In genomic region chrY:7433817-7434532, GRCh38 we compare ENCODE assay signal across 26 cellular contexts.
DNase-seq lines count a peak whose midpoint lies in the region; ATAC-seq lines count a peak whose summit lies in the region.
"Had no signal": no experiment of that assay in that cellular context is flagged by ENCODE, and none has a peak within 500 bp of the region (broad histone marks: within the 10 kb centered on the region; RNA-seq: fewer than 3 reads in every experiment).

No MANE protein-coding gene starts in this region.

- H3K36me3 ChIP-seq in mesendoderm (ENCODE audit: control insufficient read depth, insufficient read depth, low read length): no peaks in the 10 kb centered on the region
- H3K36me3 ChIP-seq: heart right ventricle, stomach had no signal

- no peak overlapping the region for H3K4me2 ChIP-seq in mesendoderm (ENCODE audit: low read length)

- no peak overlapping the region for H2BK15ac ChIP-seq in mesendoderm (replicated peaks; ENCODE audit: low read depth)

- no peak overlapping the region for H4K8ac ChIP-seq in mesendoderm (ENCODE audit: low read depth, low read length)

- H3K23ac ChIP-seq in mesendoderm (ENCODE audit: low read length): no peak overlapping the region

- H2BK5ac ChIP-seq in mesendoderm (ENCODE audit: low read length): no peak overlapping the region

- no peak overlapping the region for H3K18ac ChIP-seq in mesendoderm (ENCODE audit: low read length)

- no peaks in the 10 kb centered on the region for H3K4me1 ChIP-seq in mesendoderm (ENCODE audit: control insufficient read depth, low read depth, low read length)
- H3K4me1 ChIP-seq: heart right ventricle, stomach had no signal

- H3K27ac Mint-ChIP-seq in activated T-cell treated with anti-CD3 and anti-CD28 coated beads, Interleukin-2, amount 50 U/mL, for 72 hours: no peak overlapping the region
- no peak overlapping the region for H3K27ac Mint-ChIP-seq in activated T-helper 2 cell treated with anti-CD3 and anti-CD28 coated beads, Interferon-gamma antibody, Interleukin-2, Interleukin-4, amounts not matched to agents 10 μg/mL and 5 μg/mL and 100 μg/mL, durations not matched to agents 14 hours and 24 hours and 36 hours
- H3K27ac Mint-ChIP-seq: activated CD4-positive, alpha-beta T cell treated with anti-CD3 and anti-CD28 coated beads for 36 hours; CD4-positive, alpha-beta T cell; naive thymus-derived CD4-positive, alpha-beta T cell had no signal

- no peak overlapping the region for H3K4ac ChIP-seq in mesendoderm (ENCODE audit: low read depth, low read length)

- H3K79me1 ChIP-seq in mesendoderm (ENCODE audit: low read length): no peaks in the 10 kb centered on the region

- H3K56ac ChIP-seq in mesendoderm (ENCODE audit: low read length): no peak overlapping the region

- H3K36me3 Mint-ChIP-seq in activated T-cell treated with anti-CD3 and anti-CD28 coated beads, Interleukin-2, amount 50 U/mL, for 72 hours (ENCODE audit: insufficient read depth in 2 of 2): no peaks in the 10 kb centered on the region
- H3K36me3 Mint-ChIP-seq in activated T-helper 2 cell treated with anti-CD3 and anti-CD28 coated beads, Interferon-gamma antibody, Interleukin-2, Interleukin-4, amounts not matched to agents 10 μg/mL and 5 μg/mL and 100 μg/mL, durations not matched to agents 14 hours and 24 hours and 36 hours (ENCODE audit: low read depth): no peaks in the 10 kb centered on the region
- H3K36me3 Mint-ChIP-seq: naive thymus-derived CD4-positive, alpha-beta T cell had no signal

- DNase-seq in AG20443 (ENCODE audit: low spot score): peak; percentile 66
- DNase-seq in LHCN-M2 (ENCODE audit: low read depth): peak; percentile 94
- peak; percentile 68 for DNase-seq in dermis blood vessel endothelial cell
- peak; percentile 1 for DNase-seq in mesendoderm
- no peak for DNase-seq in activated T-cell treated with anti-CD3 and anti-CD28 coated beads, Interleukin-2, amount 50 U/mL, for 72 hours
- DNase-seq in activated T-helper 2 cell treated with anti-CD3 and anti-CD28 coated beads, Interferon-gamma antibody, Interleukin-2, Interleukin-4, amounts not matched to agents 10 μg/mL and 5 μg/mL and 100 μg/mL, durations not matched to agents 14 hours and 24 hours and 36 hours (ENCODE audit: low spot score): no peak
- no peak for DNase-seq in iPS-NIHi7 (ENCODE audit: extremely low spot score)
- DNase-seq: ACHN; activated CD4-positive, alpha-beta T cell treated with anti-CD3 and anti-CD28 coated beads for 36 hours; activated naive CD4-positive, alpha-beta T cell treated with anti-CD3 and anti-CD28 coated beads, Interleukin-2, amount 50 U/mL, for 16 hours; anterior cingulate cortex; CD4-positive, alpha-beta T cell; heart right ventricle; Kasumi-1; naive thymus-derived CD4-positive, alpha-beta T cell; NCI-H1092; NCI-H2029; NCI-H345; right cardiac atrium; SIG-M5; stomach; T-helper 1 cell; trophoblast cell had no signal

- no CpG with 5 or more reads among the region's 7 CpGs for WGBS in mesendoderm (ENCODE audit: extremely low coverage, insufficient coverage, low lambda C conversion rate)

- H4K5ac ChIP-seq in mesendoderm (ENCODE audit: low read length): no peak overlapping the region

- H3K4me3 ChIP-seq in mesendoderm (ENCODE audit: low read length): no peak overlapping the region
- H3K4me3 ChIP-seq: GM12878, heart right ventricle, stomach had no signal

- no peak for ATAC-seq in activated T-cell treated with anti-CD3 and anti-CD28 coated beads, Interleukin-2, amount 50 U/mL, for 72 hours (replicated peaks in 1 of 2)
- ATAC-seq in GM19397 (IDR thresholded peaks at IDR 0.05; ENCODE audit: unreplicated experiment): no peak
- ATAC-seq: activated CD4-positive, alpha-beta T cell treated with anti-CD3 and anti-CD28 coated beads for 36 hours; GM12878; heart right ventricle; naive thymus-derived CD4-positive, alpha-beta T cell; right cardiac atrium had no signal

- no peak overlapping the region for H2BK120ac ChIP-seq in mesendoderm (ENCODE audit: low read depth, low read length)

- no peak overlapping the region for H2AK5ac ChIP-seq in mesendoderm (ENCODE audit: low read length)

- intact Hi-C loops in activated T-helper 2 cell treated with anti-CD3 and anti-CD28 coated beads, Interferon-gamma antibody, Interleukin-2, Interleukin-4, amounts not matched to agents 10 μg/mL and 5 μg/mL and 100 μg/mL, durations not matched to agents 14 hours and 24 hours and 36 hours (cut with micrococcal nuclease): no loop called here

- H3K27ac ChIP-seq in mesendoderm (ENCODE audit: low read depth, low read length): no peak overlapping the region
- H3K27ac ChIP-seq: heart right ventricle, stomach had no signal

- peaks cover 0 to 7% of the 10 kb centered on the region in 2 donors for H3K9me3 Mint-ChIP-seq in activated T-cell treated with anti-CD3 and anti-CD28 coated beads, Interleukin-2, amount 50 U/mL, for 72 hours
- peaks cover under 1% of the 10 kb centered on the region for H3K9me3 Mint-ChIP-seq in activated T-helper 2 cell treated with anti-CD3 and anti-CD28 coated beads, Interferon-gamma antibody, Interleukin-2, Interleukin-4, amounts not matched to agents 10 μg/mL and 5 μg/mL and 100 μg/mL, durations not matched to agents 14 hours and 24 hours and 36 hours
- H3K9me3 Mint-ChIP-seq: CD4-positive, alpha-beta T cell had no signal

- H3K4me1 Mint-ChIP-seq in activated T-cell treated with anti-CD3 and anti-CD28 coated beads, Interleukin-2, amount 50 U/mL, for 72 hours (ENCODE audit: low read depth): no peaks in the 10 kb centered on the region
- no peaks in the 10 kb centered on the region for H3K4me1 Mint-ChIP-seq in activated T-helper 2 cell treated with anti-CD3 and anti-CD28 coated beads, Interferon-gamma antibody, Interleukin-2, Interleukin-4, amounts not matched to agents 10 μg/mL and 5 μg/mL and 100 μg/mL, durations not matched to agents 14 hours and 24 hours and 36 hours (ENCODE audit: low read depth)
- H3K4me1 Mint-ChIP-seq: activated CD4-positive, alpha-beta T cell treated with anti-CD3 and anti-CD28 coated beads for 36 hours; central memory CD8-positive, alpha-beta T cell; naive thymus-derived CD4-positive, alpha-beta T cell had no signal

- H3K27me3 Mint-ChIP-seq in activated T-cell treated with anti-CD3 and anti-CD28 coated beads, Interleukin-2, amount 50 U/mL, for 72 hours (ENCODE audit: low read depth): no peaks in the 10 kb centered on the region
- H3K27me3 Mint-ChIP-seq in activated T-helper 2 cell treated with anti-CD3 and anti-CD28 coated beads, Interferon-gamma antibody, Interleukin-2, Interleukin-4, amounts not matched to agents 10 μg/mL and 5 μg/mL and 100 μg/mL, durations not matched to agents 14 hours and 24 hours and 36 hours (ENCODE audit: low read depth): no peaks in the 10 kb centered on the region
- H3K27me3 Mint-ChIP-seq: activated CD4-positive, alpha-beta T cell treated with anti-CD3 and anti-CD28 coated beads for 36 hours; CD4-positive, alpha-beta T cell had no signal

- no peak overlapping the region for H3K9ac ChIP-seq in mesendoderm (ENCODE audit: low read length)

- H3K79me2 ChIP-seq in mesendoderm (ENCODE audit: control insufficient read depth, insufficient read depth, low read length): no peaks in the 10 kb centered on the region

- no peaks in the 10 kb centered on the region for H3K27me3 ChIP-seq in mesendoderm (ENCODE audit: insufficient read depth, low read length, poor library complexity)
- H3K27me3 ChIP-seq: heart right ventricle, stomach had no signal

- H3K4me3 Mint-ChIP-seq in activated T-cell treated with anti-CD3 and anti-CD28 coated beads, Interleukin-2, amount 50 U/mL, for 72 hours: no peak overlapping the region
- H3K4me3 Mint-ChIP-seq in activated T-helper 2 cell treated with anti-CD3 and anti-CD28 coated beads, Interferon-gamma antibody, Interleukin-2, Interleukin-4, amounts not matched to agents 10 μg/mL and 5 μg/mL and 100 μg/mL, durations not matched to agents 14 hours and 24 hours and 36 hours (ENCODE audit: low read depth): no peak overlapping the region
- H3K4me3 Mint-ChIP-seq: activated CD4-positive, alpha-beta T cell treated with anti-CD3 and anti-CD28 coated beads for 36 hours; CD4-positive, alpha-beta T cell; central memory CD8-positive, alpha-beta T cell; naive thymus-derived CD4-positive, alpha-beta T cell had no signal

Comparison
In these comparisons a context has a peak if more than half of its experiments do, and no peak if none do; other contexts are left out.
1. DNase-seq: peak in AG20443 (single experiment), LHCN-M2 (single experiment), dermis blood vessel endothelial cell (single experiment) and mesendoderm (single experiment); none in activated T-cell treated with anti-CD3 and anti-CD28 coated beads, Interleukin-2, amount 50 U/mL, for 72 hours (0 of 2), activated T-helper 2 cell treated with anti-CD3 and anti-CD28 coated beads, Interferon-gamma antibody, Interleukin-2, Interleukin-4, amounts not matched to agents 10 μg/mL and 5 μg/mL and 100 μg/mL, durations not matched to agents 14 hours and 24 hours and 36 hours (single experiment) and iPS-NIHi7 (single experiment).